ENCODE assay signal across 24 cellular contexts in the genomic region with DNA sequence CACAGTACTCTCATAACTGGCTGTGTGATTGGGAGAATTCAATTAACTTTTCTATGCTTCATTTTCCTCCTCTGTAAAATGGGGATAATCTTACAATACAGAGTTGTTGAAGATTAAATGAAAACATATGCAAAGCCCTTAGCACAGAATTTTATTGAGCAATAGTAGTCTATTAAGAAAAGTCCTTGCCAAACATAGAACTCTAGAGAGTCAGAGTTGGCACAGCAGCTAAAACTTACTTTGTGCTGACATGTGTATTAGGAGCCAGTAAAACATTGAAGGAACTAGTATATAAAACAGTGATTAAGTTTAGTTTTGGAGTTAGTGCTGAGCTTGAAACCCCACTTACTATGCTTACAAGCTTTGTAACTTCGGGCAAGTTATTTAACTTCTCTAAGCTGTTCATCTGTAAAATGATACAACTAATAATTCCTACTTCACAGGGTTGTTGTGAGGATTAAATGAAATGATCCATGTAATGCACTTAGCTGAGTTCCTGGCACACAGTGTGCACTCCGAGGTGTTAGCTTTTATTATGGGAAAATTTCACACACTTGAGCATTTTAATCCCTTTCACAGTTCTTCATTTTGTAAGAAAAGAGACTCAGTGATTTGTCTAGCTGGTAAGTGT. TPM values are rescaled to one million over a fixed set of nuclear protein-coding genes. Genes with fewer than 3 reads are reported as not detected.
"Had no signal": no experiment of that assay in that cellular context is flagged by ENCODE, and none has a peak within 500 bp of the region (broad histone marks: within the 10 kb centered on the region; RNA-seq: fewer than 3 reads in every experiment).

No MANE protein-coding gene starts in this region.

- H3K9me3 ChIP-seq: prostate gland, sigmoid colon had no signal

- H3K9ac ChIP-seq: parathyroid adenoma had no signal

- H3K4me1 Mint-ChIP-seq: naive thymus-derived CD4-positive, alpha-beta T cell; nephron progenitor cell; stimulated activated naive B cell treated with anti-CD40 and anti-IgM and Interleukin-4, amounts not matched to agents 10 μg/mL and 1 μg/mL and 100 μg/mL, for 72 hours; stimulated activated naive CD8-positive, alpha-beta T cell treated with anti-CD3 and anti-CD28 coated beads, Interleukin-15, amount 100 ng/mL, for 72 hours had no signal

- H3K27me3 ChIP-seq: gastroesophageal sphincter, sigmoid colon had no signal

- H3K36me3 Mint-ChIP-seq: naive thymus-derived CD4-positive, alpha-beta T cell; stimulated activated naive B cell treated with anti-CD40 and anti-IgM and Interleukin-4, amounts not matched to agents 10 μg/mL and 1 μg/mL and 100 μg/mL, for 72 hours had no signal

- H3K27ac ChIP-seq: dorsolateral prefrontal cortex, gastroesophageal sphincter, parathyroid adenoma, prostate gland, sigmoid colon, skin epidermis had no signal

- H3K4me3 ChIP-seq: dorsolateral prefrontal cortex, gastroesophageal sphincter, prostate gland, sigmoid colon, skin epidermis had no signal

- H3K27me3 Mint-ChIP-seq: stimulated activated naive B cell treated with anti-CD40 and anti-IgM and Interleukin-4, amounts not matched to agents 10 μg/mL and 1 μg/mL and 100 μg/mL, for 72 hours; stimulated activated naive CD8-positive, alpha-beta T cell treated with anti-CD3 and anti-CD28 coated beads, Interleukin-15, amount 100 ng/mL, for 72 hours had no signal

- H3K9me3 Mint-ChIP-seq: nephron progenitor cell; stimulated activated naive CD8-positive, alpha-beta T cell treated with anti-CD3 and anti-CD28 coated beads, Interleukin-15, amount 100 ng/mL, for 72 hours had no signal

- H3K36me3 ChIP-seq: gastroesophageal sphincter, prostate gland, sigmoid colon had no signal

- H3K4me3 Mint-ChIP-seq: naive thymus-derived CD4-positive, alpha-beta T cell; nephron progenitor cell; stimulated activated naive B cell treated with anti-CD40 and anti-IgM and Interleukin-4, amounts not matched to agents 10 μg/mL and 1 μg/mL and 100 μg/mL, for 72 hours; stimulated activated naive CD8-positive, alpha-beta T cell treated with anti-CD3 and anti-CD28 coated beads, Interleukin-15, amount 100 ng/mL, for 72 hours had no signal

- H3K4me1 ChIP-seq: gastroesophageal sphincter, parathyroid adenoma, prostate gland, sigmoid colon had no signal

- DNase-seq: cortex of kidney; dorsolateral prefrontal cortex; effector CD8-positive, alpha-beta T cell; foreskin fibroblast; glutamatergic neuron; kidney; left cardiac atrium; mammary epithelial cell; naive thymus-derived CD4-positive, alpha-beta T cell; nephron progenitor cell; sigmoid colon; stimulated activated CD4-positive, alpha-beta T cell treated with anti-CD3 and anti-CD28 coated beads, Interleukin-2, amount 100 ng/mL, for 24 hours; stimulated activated CD4-positive, alpha-beta T cell treated with anti-CD3 and anti-CD28 coated beads, Interleukin-4, amount 100 ng/mL, for 4 hours; stimulated activated naive B cell treated with anti-CD40 and anti-IgM and Interleukin-4, amounts not matched to agents 10 μg/mL and 1 μg/mL and 100 μg/mL, for 72 hours; stimulated activated naive CD8-positive, alpha-beta T cell treated with anti-CD3 and anti-CD28 coated beads, Interleukin-15, amount 100 ng/mL, for 72 hours; trophoblast cell had no signal

- H3K27ac Mint-ChIP-seq: naive thymus-derived CD4-positive, alpha-beta T cell; nephron progenitor cell; stimulated activated naive B cell treated with anti-CD40 and anti-IgM and Interleukin-4, amounts not matched to agents 10 μg/mL and 1 μg/mL and 100 μg/mL, for 72 hours; stimulated activated naive CD8-positive, alpha-beta T cell treated with anti-CD3 and anti-CD28 coated beads, Interleukin-15, amount 100 ng/mL, for 72 hours had no signal

RNA-seq across cellular contexts. Expression of gene GRIN3A, which starts 20.0 kb away (rescaled TPM):
- total RNA-seq: lower leg skin, mammary epithelial cell, mononuclear cell, omental fat pad, renal cortical epithelial cell had no signal
- polyA plus RNA-seq: mammary epithelial cell had no signal
